ENCODE assay signal across 22 cellular contexts in genomic region chr10:17788646-17789045, GRCh38. TPM values are rescaled to one million over a fixed set of nuclear protein-coding genes. Genes with fewer than 3 reads are reported as not detected.
DNase-seq lines count a peak whose midpoint lies in the region; ATAC-seq and TF ChIP-seq lines count a peak whose summit lies in the region.
"Had no signal": no experiment of that assay in that cellular context is flagged by ENCODE, and none has a peak within 500 bp of the region (broad histone marks: within the 10 kb centered on the region; RNA-seq: fewer than 3 reads in every experiment).

No MANE protein-coding gene starts in this region.

- H3K9me2 ChIP-seq in SK-N-SH, result no peaks in the 10 kb centered on the region

- no peaks in the 10 kb centered on the region for H3K36me3 Mint-ChIP-seq in stimulated activated effector memory CD8-positive, alpha-beta T cell treated with anti-CD3 and anti-CD28 coated beads, Interleukin-12 subunit alpha, Interleukin-12 subunit beta, amount 100 ng/mL, for 72 hours
- H3K36me3 Mint-ChIP-seq in H9 (ENCODE audit: insufficient read depth in 1 of 3, low read depth in 3 of 3), result no peaks in the 10 kb centered on the region
- H3K36me3 Mint-ChIP-seq: CD8-positive, alpha-beta T cell had no signal

- no peak for DNase-seq in SK-N-SH
- DNase-seq in SK-N-MC (ENCODE audit: low read depth, low spot score), result no peak
- DNase-seq in mesendoderm, result no peak
- no peak for DNase-seq in stimulated activated effector memory CD8-positive, alpha-beta T cell treated with anti-CD3 and anti-CD28 coated beads, Interleukin-12 subunit alpha, Interleukin-12 subunit beta, amount 100 ng/mL, for 72 hours (ENCODE audit: low spot score in 2 of 2)
- no peak for DNase-seq in OCI-M1 (lab: John Stamatoyannopoulos, UW)
- DNase-seq in H9, result no peak
- DNase-seq in kidney tubule cell (ENCODE audit: low spot score), result no peak
- DNase-seq: AML-193; C1 segment of cervical spinal cord; CD8-positive, alpha-beta T cell; KG1; NCI-H1092; NCI-H1436; NCI-H1930; NCI-H510A treated with DMSO at 0.1 percent for 48 hours; NCI-H748 treated with DMSO at 0.1 percent for 48 hours had no signal

- H2BK120ac ChIP-seq in mesendoderm (ENCODE audit: low read depth, low read length) (no peak overlapping the region), H9 (ENCODE audit: low read depth, low read length, poor library complexity, severe bottlenecking) (no peak overlapping the region)

- H2BK15ac ChIP-seq in mesendoderm (replicated peaks; ENCODE audit: low read depth), result peak overlapping the region; percentile 8
- H2BK15ac ChIP-seq in H9 (ENCODE audit: low read depth, low read length), result no peak overlapping the region

- H3K4ac ChIP-seq in mesendoderm (ENCODE audit: low read depth, low read length) (no peak overlapping the region), H9 (ENCODE audit: low read depth, low read length) (no peak overlapping the region)

- no peak overlapping the region for H3K27ac ChIP-seq in SK-N-SH (ENCODE audit: low read depth in 2 of 2, low read length in 1 of 2)
- peak overlapping the region; percentile 44; the same call in 1 of the 2 replicates for H3K27ac ChIP-seq in SK-N-MC
- no peak overlapping the region for H3K27ac ChIP-seq in mesendoderm (ENCODE audit: low read depth, low read length)
- no peak overlapping the region for H3K27ac ChIP-seq in H9 (ENCODE audit: insufficient read length, low read depth, low read length)
- H3K27ac ChIP-seq: 22Rv1, HL-60 had no signal

- ATAC-seq in SK-N-SH treated with all-trans-retinoic acid at 6 μM for 48 hours, result no peak
- peak; percentile 8 for ATAC-seq in stimulated activated effector memory CD8-positive, alpha-beta T cell treated with anti-CD3 and anti-CD28 coated beads, Interleukin-12 subunit alpha, Interleukin-12 subunit beta, amount 100 ng/mL, for 72 hours
- ATAC-seq: CD8-positive, alpha-beta T cell; HepG2 had no signal

- no peaks in the 10 kb centered on the region for H3K79me1 ChIP-seq in mesendoderm (ENCODE audit: low read length)
- no peaks in the 10 kb centered on the region for H3K79me1 ChIP-seq in H9 (ENCODE audit: insufficient read depth, low read depth, low read length, poor library complexity, severe bottlenecking)

- no peaks in the 10 kb centered on the region for H3K9me3 ChIP-seq in SK-N-SH
- no peaks in the 10 kb centered on the region for H3K9me3 ChIP-seq in SK-N-MC (ENCODE audit: low read depth, low read length)
- H3K9me3 ChIP-seq in H9 (ENCODE audit: control insufficient read depth, low read depth, low read length), result no peaks in the 10 kb centered on the region

- H4K91ac ChIP-seq in H9 (ENCODE audit: insufficient read length, low read depth, low read length), result no peak overlapping the region

- no peaks in the 10 kb centered on the region for H3K79me2 ChIP-seq in SK-N-SH (ENCODE audit: insufficient read depth)
- no peaks in the 10 kb centered on the region for H3K79me2 ChIP-seq in mesendoderm (ENCODE audit: control insufficient read depth, insufficient read depth, low read length)
- no peaks in the 10 kb centered on the region for H3K79me2 ChIP-seq in H9 (ENCODE audit: insufficient read depth, low read length)

- no peaks in the 10 kb centered on the region for H3K27me3 Mint-ChIP-seq in H9 (ENCODE audit: low read depth)

- H3K23ac ChIP-seq in mesendoderm (ENCODE audit: low read length), result no peak overlapping the region
- no peak overlapping the region for H3K23ac ChIP-seq in H9 (ENCODE audit: insufficient read length, low read depth, low read length)

- H4K8ac ChIP-seq in mesendoderm (ENCODE audit: low read depth, low read length) (no peak overlapping the region), H9 (replicated peaks; ENCODE audit: insufficient read length, low read depth, low read length) (no peak overlapping the region)

- no peaks in the 10 kb centered on the region for H3K23me2 ChIP-seq in H9 (ENCODE audit: insufficient read length, low read depth, low read length, poor library complexity, severe bottlenecking)

- H3K9me3 Mint-ChIP-seq in stimulated activated effector memory CD8-positive, alpha-beta T cell treated with anti-CD3 and anti-CD28 coated beads, Interleukin-12 subunit alpha, Interleukin-12 subunit beta, amount 100 ng/mL, for 72 hours, result no peaks in the 10 kb centered on the region
- H3K9me3 Mint-ChIP-seq in H9, result no peaks in the 10 kb centered on the region
- H3K9me3 Mint-ChIP-seq: CD8-positive, alpha-beta T cell had no signal

- no peak overlapping the region for H3K4me3 ChIP-seq in SK-N-SH (ENCODE audit: low read depth in 2 of 2, low read length in 1 of 2)
- 0 out of 2 replicates have a peak overlapping the region, but pooled peaks have one; percentile 7 for H3K4me3 ChIP-seq in SK-N-MC
- no peak overlapping the region for H3K4me3 ChIP-seq in mesendoderm (ENCODE audit: low read length)

- H3K4me1 ChIP-seq in SK-N-SH (ENCODE audit: control insufficient read depth in 1 of 2, insufficient read depth in 2 of 2, low read depth in 1 of 2, low read length in 1 of 2) (peaks cover 7 to 27% of the 10 kb centered on the region in 2 experiments; a peak in 3 of 4 replicates), mesendoderm (ENCODE audit: control insufficient read depth, low read depth, low read length) (no peaks in the 10 kb centered on the region), H9 (ENCODE audit: insufficient read depth, low read length) (no peaks in the 10 kb centered on the region)

- H2AK5ac ChIP-seq in mesendoderm (ENCODE audit: low read length) (no peak overlapping the region), H9 (ENCODE audit: insufficient read length, low read length) (no peak overlapping the region)

- peaks cover 41% of the 10 kb centered on the region for H3F3A ChIP-seq in SK-N-SH (replicated peaks; ENCODE audit: insufficient read depth)

- H3K36me3 ChIP-seq in SK-N-SH (replicated peaks in 1 of 2; ENCODE audit: control insufficient read depth in 1 of 2, insufficient read depth in 2 of 2, low read length in 1 of 2), result no peaks in the 10 kb centered on the region
- H3K36me3 ChIP-seq in SK-N-MC (ENCODE audit: insufficient read depth, low read length), result no peaks in the 10 kb centered on the region
- H3K36me3 ChIP-seq in mesendoderm (ENCODE audit: control insufficient read depth, insufficient read depth, low read length), result no peaks in the 10 kb centered on the region

- H3K4me2 ChIP-seq in SK-N-SH (no peak overlapping the region), mesendoderm (ENCODE audit: low read length) (no peak overlapping the region), H9 (ENCODE audit: insufficient read depth, insufficient read length, low read length) (no peak overlapping the region)

- no peak overlapping the region for H2BK12ac ChIP-seq in H9 (ENCODE audit: insufficient read length, low read depth, low read length)

- H2BK5ac ChIP-seq in mesendoderm (ENCODE audit: low read length) (no peak overlapping the region), H9 (ENCODE audit: insufficient read length, low read length) (no peak overlapping the region)

- TF ChIP-seq CTCF in SK-N-SH (IDR thresholded peaks at IDR 0.05) (no peak), H9 (conservative IDR thresholded peaks at IDR 0.05) (no peak)

- no peaks in the 10 kb centered on the region for H3K4me1 Mint-ChIP-seq in stimulated activated effector memory CD8-positive, alpha-beta T cell treated with anti-CD3 and anti-CD28 coated beads, Interleukin-12 subunit alpha, Interleukin-12 subunit beta, amount 100 ng/mL, for 72 hours
- H3K4me1 Mint-ChIP-seq in H9, result peaks cover 5 to 6% of the 10 kb centered on the region in 2 experiments

- H3K56ac ChIP-seq in mesendoderm (ENCODE audit: low read length) (no peak overlapping the region), H9 (ENCODE audit: insufficient read length, low read depth, low read length) (no peak overlapping the region)

- TF ChIP-seq RAD21 in SK-N-SH (IDR thresholded peaks at IDR 0.05; ENCODE audit: low read length), result no peak

- no peak overlapping the region for H3K14ac ChIP-seq in H9 (ENCODE audit: insufficient read depth, low read length)

- H2AFZ ChIP-seq in SK-N-SH (ENCODE audit: low read depth) (peak overlapping the region; percentile 9; the same call in 1 of the 2 replicates), H9 (ENCODE audit: low read length) (no peak overlapping the region)

- H2BK20ac ChIP-seq in H9 (ENCODE audit: low read depth, low read length, poor library complexity, severe bottlenecking), result no peak overlapping the region

- H3T11ph ChIP-seq in H9 (ENCODE audit: low read length), result no peak overlapping the region

- H3K27ac Mint-ChIP-seq in stimulated activated effector memory CD8-positive, alpha-beta T cell treated with anti-CD3 and anti-CD28 coated beads, Interleukin-12 subunit alpha, Interleukin-12 subunit beta, amount 100 ng/mL, for 72 hours, result no peak overlapping the region
- no peak overlapping the region for H3K27ac Mint-ChIP-seq in H9
- H3K27ac Mint-ChIP-seq: CD8-positive, alpha-beta T cell had no signal

- CTCF ChIA-PET in SK-N-SH (lab: Yijun Ruan, JAX), result no interaction called here

- H3K27me3 ChIP-seq in SK-N-SH (ENCODE audit: insufficient read depth), result no peaks in the 10 kb centered on the region
- H3K27me3 ChIP-seq in mesendoderm (ENCODE audit: insufficient read depth, low read length, poor library complexity), result no peaks in the 10 kb centered on the region
- H3K27me3 ChIP-seq in H9 (ENCODE audit: insufficient read depth, low read length), result no peaks in the 10 kb centered on the region

- H3K18ac ChIP-seq in mesendoderm (ENCODE audit: low read length) (peak overlapping the region; percentile 31), H9 (ENCODE audit: insufficient read length, low read depth, low read length) (no peak overlapping the region)

- 100% methylated on average over 2 of the region's 2 CpGs for WGBS in SK-N-SH (ENCODE audit: low lambda C conversion rate)
- WGBS in mesendoderm (ENCODE audit: extremely low coverage, insufficient coverage, low lambda C conversion rate), result no CpG with 5 or more reads among the region's 2 CpGs
- no CpG with 5 or more reads among the region's 2 CpGs for WGBS in H9 (ENCODE audit: extremely low coverage, insufficient read length, low lambda C conversion rate)

- no peak overlapping the region for H3K4me3 Mint-ChIP-seq in stimulated activated effector memory CD8-positive, alpha-beta T cell treated with anti-CD3 and anti-CD28 coated beads, Interleukin-12 subunit alpha, Interleukin-12 subunit beta, amount 100 ng/mL, for 72 hours
- H3K4me3 Mint-ChIP-seq in H9, result no peak overlapping the region
- H3K4me3 Mint-ChIP-seq: CD8-positive, alpha-beta T cell had no signal

- H4K20me1 ChIP-seq in SK-N-SH (ENCODE audit: insufficient read depth), result no peaks in the 10 kb centered on the region
- no peaks in the 10 kb centered on the region for H4K20me1 ChIP-seq in H9 (ENCODE audit: control insufficient read depth, insufficient read depth, insufficient read length)

- H3K9ac ChIP-seq in SK-N-SH (no peak overlapping the region), SK-N-MC (ENCODE audit: insufficient read length) (no peak overlapping the region), mesendoderm (ENCODE audit: low read length) (no peak overlapping the region), H9 (ENCODE audit: extremely low read depth, insufficient read length, low read length) (no peak overlapping the region)

- H4K5ac ChIP-seq in mesendoderm (ENCODE audit: low read length) (no peak overlapping the region), H9 (ENCODE audit: insufficient read length, low read depth, low read length) (no peak overlapping the region)

- POLR2A ChIA-PET in SK-N-SH (lab: Yijun Ruan, JAX), result no interaction called here

- no peak for TF ChIP-seq EP300 in SK-N-SH (IDR thresholded peaks at IDR 0.05; ENCODE audit: borderline replicate concordance in 1 of 2, low read depth in 1 of 2, low read length in 1 of 2)

RNA-seq across cellular contexts. Expression of gene MRC1, which starts 20.5 kb away (rescaled TPM):
- polyA plus RNA-seq in SK-N-SH (2012; rRNA removed), result not detected in 2 replicates
- not detected in 2 replicates for polyA plus RNA-seq in SK-N-SH (2012; cell fraction: cytosol; rRNA removed)
- polyA plus RNA-seq in SK-N-SH (2012; cell fraction: nucleus; rRNA removed), result not detected in 2 replicates
- 0.17 TPM for polyA plus RNA-seq in mesendoderm (2013, experiment 1 of 2)
- 0.18 TPM for polyA plus RNA-seq in mesendoderm (2013, experiment 2 of 2)
- total RNA-seq in H9 (2021), result not detected in 2 replicates
- total RNA-seq: CD8-positive, alpha-beta T cell; HepG2; HT-29; SK-MEL-5 had no signal
- polyA plus RNA-seq: HepG2 had no signal

RNA-seq across cellular contexts. Expression of gene TMEM236, which starts 36.6 kb away (rescaled TPM):
- polyA plus RNA-seq in SK-N-SH (2012; rRNA removed), result 0.02 TPM in 1 of 2 replicates, not detected in the other
- 0.01 TPM in 2 replicates for polyA plus RNA-seq in SK-N-SH (2012; cell fraction: cytosol; rRNA removed)
- 0.02 and 0.05 TPM in 2 replicates for polyA plus RNA-seq in SK-N-SH (2012; cell fraction: nucleus; rRNA removed)
- polyA plus RNA-seq in mesendoderm (2013, experiment 1 of 2), result 0.14 TPM
- 0.17 TPM for polyA plus RNA-seq in mesendoderm (2013, experiment 2 of 2)
- not detected in 2 replicates for total RNA-seq in H9 (2021)
- total RNA-seq: CD8-positive, alpha-beta T cell; HT-29 had no signal
